In the genomic region with DNA sequence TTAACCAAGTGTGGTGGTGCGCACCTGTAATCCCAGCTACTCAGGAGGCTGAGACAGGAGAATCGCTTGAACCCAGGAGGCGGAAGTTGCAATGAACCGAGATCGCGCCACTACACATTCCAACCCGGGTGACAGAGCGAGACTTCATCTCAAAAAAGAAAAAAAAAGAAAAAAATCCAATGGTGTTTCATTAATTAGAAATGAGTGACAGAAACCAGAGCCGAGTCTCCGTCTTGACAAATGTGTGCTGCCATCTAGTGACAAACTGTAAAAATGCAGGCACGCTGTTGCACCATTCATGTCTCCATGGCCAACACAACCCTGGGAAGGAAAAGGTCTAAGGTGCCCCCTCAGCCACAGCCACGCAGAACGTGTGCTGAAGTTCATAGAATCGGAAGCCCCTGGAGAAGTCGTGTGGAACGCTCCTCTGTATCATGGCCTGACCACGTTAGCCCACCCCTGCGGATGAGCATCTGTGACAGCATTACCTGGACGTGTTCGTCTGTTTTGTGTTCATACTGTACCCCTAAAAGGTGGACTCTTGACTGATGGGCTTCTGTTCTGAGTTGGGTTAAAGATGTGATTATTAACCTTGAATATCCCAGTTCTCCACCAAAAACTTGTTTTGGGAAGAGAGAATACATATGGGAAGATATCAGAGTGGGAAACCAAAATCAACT, we compare ENCODE assay signal across 8 cellular contexts.
DNase-seq lines count a peak whose midpoint lies in the region; ATAC-seq, FAIRE-seq and TF ChIP-seq lines count a peak whose summit lies in the region.

No MANE protein-coding gene starts in this region.

- no peak for TF ChIP-seq POLR2A in transverse colon (IDR thresholded peaks at IDR 0.05)

- H3K4me1 Mint-ChIP-seq in osteocyte (ENCODE audit: unreplicated experiment) = peaks cover 8% of the 10 kb centered on the region

- no peaks in the 10 kb centered on the region for H3K36me3 Mint-ChIP-seq in osteocyte (ENCODE audit: unreplicated experiment)

- no peak overlapping the region for H3K27ac Mint-ChIP-seq in osteocyte (ENCODE audit: unreplicated experiment)

- peaks cover 0 to 8% (median 0%) of the 10 kb centered on the region in 4 donors for H3K4me1 ChIP-seq in transverse colon

- FAIRE-seq in HTR-8/SVneo (lab: Jason Lieb, UNC) (peak; percentile 72), frontal cortex (lab: Jason Lieb, UNC) (no peak)

- H3K27me3 Mint-ChIP-seq in osteocyte (ENCODE audit: unreplicated experiment) = peaks cover 19% of the 10 kb centered on the region

- 0 to 37% methylated on average over 4 to 20 of the region's 20 CpGs for WGBS in transverse colon (ENCODE audit: low coverage in 1 of 2), 2 donors

- intact Hi-C loops in transverse colon (cut with DNase I; ENCODE audit: low total_unique reads) = loop anchor here (5.0 kb wide), 1 partner anchor 122 kb away; no protein-coding TSS in a partner anchor

- H3K4me3 Mint-ChIP-seq in osteocyte (ENCODE audit: unreplicated experiment) = no peak overlapping the region

- DNase-seq in GDM1 (lab: John Stamatoyannopoulos, UW) = peak; percentile 75
- DNase-seq in HTR-8/SVneo (ENCODE audit: insufficient read length, low spot score) = peak; percentile 76
- DNase-seq in RWPE1 (ENCODE audit: low spot score) = peak; percentile 65
- peak; percentile 86 for DNase-seq in activated effector memory CD4-positive, alpha-beta T cell treated with anti-CD3 and anti-CD28 coated beads, Interleukin-2, amount 50 U/mL, for 16 hours
- peak; percentile 36 to 59 for DNase-seq in frontal cortex (ENCODE audit: low spot score in 2 of 2)
- DNase-seq in osteocyte (ENCODE audit: extremely low spot score, unreplicated experiment) = peak; percentile 85
- DNase-seq in transverse colon = peak; percentile 80

- TF ChIP-seq EP300 in transverse colon (IDR thresholded peaks at IDR 0.05; ENCODE audit: low read depth) = no peak

- CTCF ChIA-PET in RWPE1 (lab: Yijun Ruan, JAX) = interaction anchor here (0.7 to 1.2 kb wide), 6 partner anchors 11 to 139 kb away, joined by 3 to 6 read pairs (median 4); no protein-coding TSS in a partner anchor

- TF ChIP-seq CTCF in RWPE1 (conservative IDR thresholded peaks at IDR 0.05; ENCODE audit: low read depth) (peak; percentile 87), osteocyte (IDR thresholded peaks at IDR 0.05) (peak; percentile 88), transverse colon (IDR thresholded peaks at IDR 0.05) (peak; percentile 86 to 93 (median 90))

- no peaks in the 10 kb centered on the region for H3K36me3 ChIP-seq in transverse colon

- ATAC-seq in GM18517 (IDR thresholded peaks at IDR 0.05; ENCODE audit: unreplicated experiment) = no peak

- H3K27ac ChIP-seq in RWPE1 (no peak overlapping the region), transverse colon (no peak overlapping the region)

- in situ Hi-C loops in transverse colon (cut with MboI; ENCODE audit: low pct_ligation_motif_present in 1 of 4, low pct_unique_long_range_greater_than_20kb in 1 of 4, low sequenced_read_pairs in 3 of 4) = loop anchor here (5.0 to 10.0 kb wide), 3 partner anchors 117 to 122 kb away; no protein-coding TSS in a partner anchor

- H3K27me3 ChIP-seq in transverse colon = no peaks in the 10 kb centered on the region

- POLR2A ChIA-PET in RWPE1 (lab: Yijun Ruan, JAX; ENCODE audit: low non-redundant PET) = no interaction called here

- no peaks in the 10 kb centered on the region for H3K9me3 Mint-ChIP-seq in osteocyte (ENCODE audit: unreplicated experiment)

- H3K4me3 ChIP-seq in transverse colon = no peak overlapping the region

- no peaks in the 10 kb centered on the region for H3K9me3 ChIP-seq in transverse colon
